Comparison of ENCODE assay signal across 31 cellular contexts in the genomic region with DNA sequence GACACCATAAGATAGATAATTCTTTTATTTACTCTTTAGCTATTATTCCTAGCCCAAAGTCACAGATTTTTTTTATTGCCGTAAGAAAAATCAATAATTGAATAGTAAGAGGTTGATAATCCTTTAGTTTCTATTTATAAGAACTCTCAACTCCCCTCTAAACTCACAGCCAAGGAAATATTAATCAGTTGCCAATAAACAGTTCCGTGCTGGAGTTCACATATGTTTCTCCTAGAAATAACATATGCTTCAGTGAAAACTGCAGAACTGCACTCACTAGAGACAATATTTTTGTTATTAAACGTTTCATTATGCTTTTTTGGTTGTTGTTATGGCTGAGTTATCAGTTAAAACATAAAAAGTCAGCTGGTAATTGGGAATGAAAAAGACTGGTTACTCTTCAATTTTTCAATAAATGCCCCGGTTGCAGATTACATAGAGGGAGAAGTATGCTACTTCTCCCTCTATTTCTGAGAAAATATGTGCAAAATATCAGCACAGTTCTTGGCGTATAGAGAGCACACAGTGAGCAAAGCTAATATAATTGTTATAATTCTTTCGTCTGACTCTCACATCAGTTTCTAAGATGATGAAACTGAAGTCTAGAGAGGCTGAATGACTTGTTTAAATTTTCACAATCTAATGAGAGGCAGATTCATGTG.
"Had no signal": no experiment of that assay in that cellular context is flagged by ENCODE, and none has a peak within 500 bp of the region (broad histone marks: within the 10 kb centered on the region; RNA-seq: fewer than 3 reads in every experiment).

No MANE protein-coding gene starts in this region.

- FAIRE-seq: small intestine had no signal

- H3K4me1 ChIP-seq: parathyroid adenoma, psoas muscle, right lobe of liver, sigmoid colon, suprapubic skin, testis, tibial artery, transverse colon, upper lobe of right lung, uterus had no signal

- H3K27me3 ChIP-seq: neutrophil, right lobe of liver, sigmoid colon, suprapubic skin, testis, tibial artery, transverse colon, upper lobe of right lung, uterus had no signal

- H3K27ac Mint-ChIP-seq: naive thymus-derived CD8-positive, alpha-beta T cell; natural killer cell treated with Interleukin-12 subunit alpha and Interleukin-12 subunit beta and Interleukin-15 and Interleukin-18, amount 100 ng/mL, for 72 hours; nephron progenitor cell; progenitor cell of endocrine pancreas; stimulated activated memory B cell treated with anti-CD40 and anti-IgM and Interleukin-4, amounts not matched to agents 10 μg/mL and 1 μg/mL and 100 μg/mL, for 72 hours; stimulated activated naive CD8-positive, alpha-beta T cell treated with anti-CD3 and anti-CD28 coated beads, Interleukin-15, amount 100 ng/mL, for 72 hours; type B pancreatic cell had no signal

- ATAC-seq: naive thymus-derived CD8-positive, alpha-beta T cell; natural killer cell treated with Interleukin-12 subunit alpha and Interleukin-12 subunit beta and Interleukin-15 and Interleukin-18, amount 100 ng/mL, for 72 hours; psoas muscle; right cardiac atrium; right lobe of liver; stimulated activated memory B cell treated with anti-CD40 and anti-IgM and Interleukin-4, amounts not matched to agents 10 μg/mL and 1 μg/mL and 100 μg/mL, for 72 hours; stimulated activated naive CD8-positive, alpha-beta T cell treated with anti-CD3 and anti-CD28 coated beads, Interleukin-15, amount 100 ng/mL, for 72 hours; stimulated activated naive CD8-positive, alpha-beta T cell treated with anti-CD3 and anti-CD28 coated beads, Interleukin-15, Interleukin-2, amounts not matched to agents 100 U/mL and 50 U/mL, for 24 hours; upper lobe of right lung had no signal

- H3K36me3 ChIP-seq: neutrophil, right lobe of liver, sigmoid colon, suprapubic skin, tibial artery, transverse colon, upper lobe of right lung, uterus had no signal

- H3K4me1 Mint-ChIP-seq: naive thymus-derived CD8-positive, alpha-beta T cell; nephron progenitor cell; neural crest cell; stimulated activated memory B cell treated with anti-CD40 and anti-IgM and Interleukin-4, amounts not matched to agents 10 μg/mL and 1 μg/mL and 100 μg/mL, for 72 hours; stimulated activated naive CD8-positive, alpha-beta T cell treated with anti-CD3 and anti-CD28 coated beads, Interleukin-15, amount 100 ng/mL, for 72 hours had no signal

- H3K4me3 ChIP-seq: psoas muscle, right lobe of liver, sigmoid colon, suprapubic skin, testis, tibial artery, transverse colon, upper lobe of right lung, uterus had no signal

- H3K9me3 Mint-ChIP-seq: stimulated activated memory B cell treated with anti-CD40 and anti-IgM and Interleukin-4, amounts not matched to agents 10 μg/mL and 1 μg/mL and 100 μg/mL, for 72 hours had no signal

- H3K9me3 ChIP-seq: psoas muscle, right lobe of liver, sigmoid colon, suprapubic skin, testis, tibial artery, transverse colon, upper lobe of right lung, uterus had no signal

- H3K27me3 Mint-ChIP-seq: naive thymus-derived CD8-positive, alpha-beta T cell; natural killer cell treated with Interleukin-12 subunit alpha and Interleukin-12 subunit beta and Interleukin-15 and Interleukin-18, amount 100 ng/mL, for 72 hours; progenitor cell of endocrine pancreas; stimulated activated naive CD8-positive, alpha-beta T cell treated with anti-CD3 and anti-CD28 coated beads, Interleukin-15, amount 100 ng/mL, for 72 hours; type B pancreatic cell had no signal

- DNase-seq: naive thymus-derived CD8-positive, alpha-beta T cell; nephron progenitor cell; nucleus accumbens; posterior cingulate gyrus; psoas muscle; right cardiac atrium; right lobe of liver; sigmoid colon; small intestine; stimulated activated CD4-positive, alpha-beta T cell treated with anti-CD3 and anti-CD28 coated beads, Interleukin-15, amount 100 ng/mL, for 24 hours; stimulated activated CD4-positive, alpha-beta T cell treated with anti-CD3 and anti-CD28 coated beads, Interleukin-2, amount 100 ng/mL, for 24 hours; stimulated activated CD4-positive, alpha-beta T cell treated with anti-CD3 and anti-CD28 coated beads, Interleukin-2, amount 100 ng/mL, for 48 hours; stimulated activated CD4-positive, alpha-beta T cell treated with anti-CD3 and anti-CD28 coated beads, Interleukin-4, amount 100 ng/mL, for 4 hours; stimulated activated CD8-positive, alpha-beta memory T cell treated with anti-CD3 and anti-CD28 coated beads, Interleukin-4, amount 100 ng/mL, for 48 hours; stimulated activated naive CD4-positive, alpha-beta T cell; stimulated activated naive CD8-positive, alpha-beta T cell treated with anti-CD3 and anti-CD28 coated beads, Interleukin-15, amount 100 ng/mL, for 72 hours; stimulated activated naive CD8-positive, alpha-beta T cell treated with anti-CD3 and anti-CD28 coated beads, Interleukin-15, Interleukin-2, amounts not matched to agents 100 U/mL and 50 U/mL, for 24 hours; substantia nigra; testis; tibial artery; transverse colon; upper lobe of right lung; uterus had no signal

- H3K27ac ChIP-seq: neutrophil, parathyroid adenoma, psoas muscle, right lobe of liver, sigmoid colon, suprapubic skin, testis, tibial artery, transverse colon, upper lobe of right lung, uterus had no signal

- H3K36me3 Mint-ChIP-seq: naive thymus-derived CD8-positive, alpha-beta T cell; natural killer cell treated with Interleukin-12 subunit alpha and Interleukin-12 subunit beta and Interleukin-15 and Interleukin-18, amount 100 ng/mL, for 72 hours; stimulated activated memory B cell treated with anti-CD40 and anti-IgM and Interleukin-4, amounts not matched to agents 10 μg/mL and 1 μg/mL and 100 μg/mL, for 72 hours; type B pancreatic cell had no signal

- H3K9ac ChIP-seq: parathyroid adenoma had no signal

- H3K4me3 Mint-ChIP-seq: naive thymus-derived CD8-positive, alpha-beta T cell; natural killer cell treated with Interleukin-12 subunit alpha and Interleukin-12 subunit beta and Interleukin-15 and Interleukin-18, amount 100 ng/mL, for 72 hours; nephron progenitor cell; neural crest cell; stimulated activated memory B cell treated with anti-CD40 and anti-IgM and Interleukin-4, amounts not matched to agents 10 μg/mL and 1 μg/mL and 100 μg/mL, for 72 hours; stimulated activated naive CD8-positive, alpha-beta T cell treated with anti-CD3 and anti-CD28 coated beads, Interleukin-15, amount 100 ng/mL, for 72 hours; type B pancreatic cell had no signal
